8 cellular contexts compared by ENCODE assay signal in genomic region chr10:35335133-35335532, GRCh38. TPM values are rescaled to one million over a fixed set of nuclear protein-coding genes. Genes with fewer than 3 reads are reported as not detected.
DNase-seq lines count a peak whose midpoint lies in the region; ATAC-seq, FAIRE-seq and TF ChIP-seq lines count a peak whose summit lies in the region.

No MANE protein-coding gene starts in this region.

- peak overlapping the region; percentile 82 for H3K4ac ChIP-seq in IMR-90 (ENCODE audit: low read depth, low read length)

- peaks cover 92% of the 10 kb centered on the region for H3K79me2 ChIP-seq in mammary epithelial cell (ENCODE audit: insufficient read depth, low read length)

- H4K8ac ChIP-seq in IMR-90 (ENCODE audit: low read depth in 2 of 2, low read length in 2 of 2) = peak overlapping the region in 1 of 2 experiments; percentile 8; a peak in 2 of 4 replicates

- no peak for ATAC-seq in IMR-90 (ENCODE audit: low read depth)

- H3K56ac ChIP-seq in IMR-90 (ENCODE audit: extremely low read depth, insufficient read depth, low read length) = no peak overlapping the region

- peaks cover 6% of the 10 kb centered on the region for H3K36me3 ChIP-seq in IMR-90 (ENCODE audit: control insufficient read depth, insufficient read depth, low read length)
- no peaks in the 10 kb centered on the region for H3K36me3 ChIP-seq in mammary epithelial cell (ENCODE audit: insufficient read depth, low read length)
- no peaks in the 10 kb centered on the region for H3K36me3 ChIP-seq in muscle layer of duodenum (ENCODE audit: control insufficient read depth in 1 of 2, insufficient read depth in 2 of 2, low read length in 2 of 2)

- POLR2A ChIA-PET in AG04450 (lab: Yijun Ruan, JAX) = no interaction called here
- POLR2A ChIA-PET in IMR-90 (lab: Charles Lee; ENCODE audit: unreplicated experiment) = interaction anchor here (0.6 kb wide), 1 partner anchor 10 kb away, joined by 4 read pairs; no protein-coding TSS in a partner anchor

- intact Hi-C loops in IMR-90 (cut with micrococcal nuclease) = loop anchor here (1.0 to 5.0 kb wide), 4 partner anchors 8 to 212 kb away; no protein-coding TSS in a partner anchor
- intact Hi-C loops in mammary epithelial cell (cut with micrococcal nuclease) = loop anchor here (5.0 to 10.0 kb wide), 2 partner anchors 87 to 210 kb away; partner anchors contain the start of gene CREM

- 0 out of 2 replicates have a peak overlapping the region, but pooled peaks have one; percentile 38 for H4K91ac ChIP-seq in IMR-90 (ENCODE audit: insufficient read depth, low read depth, low read length)

- TF ChIP-seq POLR2A in IMR-90 (IDR thresholded peaks at IDR 0.05; ENCODE audit: low read depth, low read length) = no peak; the same call in 1 of the 2 replicates

- BruUV-seq in IMR-90 (replicated peaks; lab: Mats Ljungman, UMichigan) = no TSS peak
- BruUV-seq in mammary epithelial cell (replicated peaks; lab: Mats Ljungman, UMichigan) = no TSS peak

- H3K4me2 ChIP-seq in IMR-90 (ENCODE audit: low read depth, low read length) (peak overlapping the region; percentile 100), mammary epithelial cell (ENCODE audit: insufficient read depth, low read depth, low read length) (peak overlapping the region; percentile 82)

- H3K4me3 ChIP-seq in AG04450 (ENCODE audit: low read depth, low read length) (peak overlapping the region; percentile 78), IMR-90 (ENCODE audit: insufficient read depth, low read depth, low read length) (peak overlapping the region; percentile 100), mammary epithelial cell (replicated peaks in 1 of 3; ENCODE audit: insufficient read depth in 1 of 3, low read depth in 2 of 3, low read length in 3 of 3) (peak overlapping the region; percentile 87 to 90 (median 88)), muscle layer of duodenum (ENCODE audit: low read depth in 1 of 2, low read length in 2 of 2) (peak overlapping the region; percentile 63 to 81)

- no peak overlapping the region for H2BK20ac ChIP-seq in IMR-90 (ENCODE audit: low read depth, low read length)

- no peak overlapping the region for H2AK9ac ChIP-seq in IMR-90 (replicated peaks; ENCODE audit: low read depth, low read length, poor library complexity)

- FAIRE-seq in frontal cortex (lab: Jason Lieb, UNC) = no peak

- H3K27ac ChIP-seq in AG04450 (ENCODE audit: low read depth, low read length) (no peak overlapping the region), IMR-90 (ENCODE audit: insufficient read depth, low read length) (peak overlapping the region; percentile 98; the same call in 1 of the 2 replicates), mammary epithelial cell (ENCODE audit: insufficient read depth, low read depth, low read length) (peak overlapping the region; percentile 79), muscle layer of duodenum (ENCODE audit: low read length) (peak overlapping the region; percentile 41)

- peak overlapping the region; percentile 5; the same call in 1 of the 2 replicates for H3K18ac ChIP-seq in IMR-90 (ENCODE audit: low read depth, low read length)

- H4K20me1 ChIP-seq in IMR-90 (ENCODE audit: insufficient read depth, low read length) (peaks cover 47% of the 10 kb centered on the region), mammary epithelial cell (ENCODE audit: insufficient read depth, low read length) (no peaks in the 10 kb centered on the region)

- peak overlapping the region; percentile 91 for H2AK5ac ChIP-seq in IMR-90 (ENCODE audit: low read depth, low read length)

- TF ChIP-seq CTCF in AG04450 (IDR thresholded peaks at IDR 0.05; ENCODE audit: low read depth, low read length) = no peak
- TF ChIP-seq CTCF in IMR-90 (conservative IDR thresholded peaks at IDR 0.05; ENCODE audit: low read depth, low read length) = no peak
- TF ChIP-seq CTCF in mammary epithelial cell (conservative IDR thresholded peaks at IDR 0.05 in 1 of 2, IDR thresholded peaks at IDR 0.05 in 1 of 2; ENCODE audit: extremely low read depth in 1 of 2, insufficient read depth in 1 of 2, low read depth in 1 of 2, low read length in 2 of 2) = no peak

- no peaks in the 10 kb centered on the region; the same call in 1 of the 2 replicates for H3K9me3 ChIP-seq in AG04450 (ENCODE audit: control insufficient read depth, insufficient read depth, low read length)
- H3K9me3 ChIP-seq in IMR-90 (ENCODE audit: control insufficient read depth, insufficient read depth, low read length) = no peaks in the 10 kb centered on the region
- H3K9me3 ChIP-seq in mammary epithelial cell (replicated peaks; ENCODE audit: insufficient read depth, low read length) = no peaks in the 10 kb centered on the region
- no peaks in the 10 kb centered on the region for H3K9me3 ChIP-seq in muscle layer of duodenum (ENCODE audit: control insufficient read depth in 1 of 2, low read length in 2 of 2)

- peaks cover 16% of the 10 kb centered on the region for H3K4me1 ChIP-seq in IMR-90 (ENCODE audit: control insufficient read depth, insufficient read depth, low read length)
- H3K4me1 ChIP-seq in mammary epithelial cell (ENCODE audit: insufficient read depth, low read length) = peaks cover 39% of the 10 kb centered on the region
- H3K4me1 ChIP-seq in muscle layer of duodenum (ENCODE audit: control insufficient read depth in 1 of 2, insufficient read depth in 2 of 2, low read length in 2 of 2) = peaks cover 4 to 36% of the 10 kb centered on the region in 2 donors

- H3K79me1 ChIP-seq in IMR-90 (ENCODE audit: low read depth in 1 of 2, low read length in 2 of 2) = peaks cover 31 to 69% of the 10 kb centered on the region in 2 experiments

- H2BK5ac ChIP-seq in IMR-90 (ENCODE audit: low read depth, low read length, poor library complexity, severe bottlenecking) = peak overlapping the region; percentile 92

- DNase-seq in AG04450 (ENCODE audit: low read depth, low spot score) (no peak), IMR-90 (peak; percentile 35), mammary epithelial cell (peak; percentile 46), frontal cortex (ENCODE audit: low spot score in 2 of 2) (no peak), NCI-H1105 (lab: John Stamatoyannopoulos, UW) (no peak)
- no peak for DNase-seq in stimulated activated CD4-positive, alpha-beta T cell treated with anti-CD3 and anti-CD28 coated beads, Interleukin-4, amount 100 ng/mL, for 24 hours
- DNase-seq in activated CD8-positive, alpha-beta memory T cell treated with anti-CD3 and anti-CD28 coated beads for 24 hours = no peak

- no peak for TF ChIP-seq RAD21 in IMR-90 (IDR thresholded peaks at IDR 0.05; ENCODE audit: low read length)

- H3K14ac ChIP-seq in IMR-90 (replicated peaks; ENCODE audit: low read depth, low read length) = peak overlapping the region; percentile 77

- H3K9me1 ChIP-seq in IMR-90 (ENCODE audit: insufficient read depth, low read length) = peaks cover 16% of the 10 kb centered on the region

- H3K27me3 ChIP-seq in AG04450 (ENCODE audit: control insufficient read depth, insufficient read depth, low read length) (no peaks in the 10 kb centered on the region), IMR-90 (ENCODE audit: control insufficient read depth, insufficient read depth, low read length) (no peaks in the 10 kb centered on the region), mammary epithelial cell (ENCODE audit: insufficient read depth, low read length) (no peaks in the 10 kb centered on the region), muscle layer of duodenum (ENCODE audit: low read depth, low read length) (no peaks in the 10 kb centered on the region)

- in situ Hi-C loops in IMR-90 (cut with MboI; ENCODE audit: low sequenced_read_pairs) = no loop called here
- in situ Hi-C loops in mammary epithelial cell (cut with MboI; ENCODE audit: low sequenced_read_pairs in 2 of 2) = no loop called here

- peak overlapping the region; percentile 92; the same call in 1 of the 2 replicates for H4K5ac ChIP-seq in IMR-90 (ENCODE audit: low read depth, low read length)

- peak overlapping the region; percentile 12; the same call in 1 of the 3 replicates for H2BK15ac ChIP-seq in IMR-90 (ENCODE audit: low read depth, low read length)

- CTCF ChIA-PET in AG04450 (lab: Charles Lee) (interaction anchor here (0.8 kb wide), 1 partner anchor 228 kb away, joined by 4 read pairs; no protein-coding TSS in a partner anchor), IMR-90 (lab: Yijun Ruan, JAX) (interaction anchor here (0.6 kb wide), 1 partner anchor 93 kb away, joined by 5 read pairs; no protein-coding TSS in a partner anchor), mammary epithelial cell (lab: Charles Lee; ENCODE audit: low non-redundant PET) (no interaction called here)

- dilution Hi-C loops in IMR-90 (cut with HindIII; ENCODE audit: low sequenced_read_pairs, unreplicated experiment) (no loop called here), mammary epithelial cell (cut with HindIII; ENCODE audit: low sequenced_read_pairs) (no loop called here)

- H2BK120ac ChIP-seq in IMR-90 (ENCODE audit: low read depth, low read length) = no peak overlapping the region; the same call in 1 of the 2 replicates

- peak overlapping the region; percentile 94 for H3K23ac ChIP-seq in IMR-90 (ENCODE audit: low read depth, low read length)

- no CpG with 5 or more reads among the region's 7 CpGs for WGBS in IMR-90 (ENCODE audit: extremely low coverage in 2 of 2, insufficient read length in 1 of 2), 2 experiments
- under 1% methylated on average over 7 of the region's 7 CpGs for WGBS in mammary epithelial cell (ENCODE audit: low coverage, missing lambda C conversion rate)

- no peak overlapping the region for H2AFZ ChIP-seq in IMR-90 (replicated peaks; ENCODE audit: low read length, poor library complexity)
- peak overlapping the region; percentile 66 for H2AFZ ChIP-seq in mammary epithelial cell (ENCODE audit: low read depth, low read length)

- H3K9ac ChIP-seq in IMR-90 (ENCODE audit: low read depth, low read length) (peak overlapping the region; percentile 99), mammary epithelial cell (ENCODE audit: insufficient read depth, low read length) (peak overlapping the region; percentile 86)

TF ChIP-seq in IMR-90, 13 proteins besides CTCF, POLR2A, EP300 and RAD21 (continues in another document):
- TF ChIP-seq MAFK (IDR thresholded peaks at IDR 0.05; ENCODE audit: low read depth, low read length) (no peak), CEBPB (IDR thresholded peaks at IDR 0.05; ENCODE audit: low read depth, low read length) (no peak), BHLHE40 (IDR thresholded peaks at IDR 0.05; ENCODE audit: low read depth, low read length) (no peak), SMC3 (IDR thresholded peaks at IDR 0.05; ENCODE audit: low read depth, low read length) (no peak), NFE2L2 (IDR thresholded peaks at IDR 0.05; ENCODE audit: low read depth, low read length) (no peak), RFX5 (IDR thresholded peaks at IDR 0.05; ENCODE audit: low read depth, low read length) (no peak)

RNA-seq across cellular contexts. Expression of gene CCNY, which starts 1.2 kb away (rescaled TPM):
- 90.2 and 97.3 TPM in 2 replicates for polyA plus RNA-seq in AG04450 (2011; rRNA removed)
- 91.1 and 94.3 TPM in 2 replicates for polyA minus RNA-seq in AG04450 (2011; rRNA and poly(A)+ RNA removed)
- 81.4 and 131 TPM in 2 replicates for total RNA-seq in IMR-90 (2012; rRNA removed)
- polyA plus RNA-seq in IMR-90 (2012; rRNA removed) = 24.8 and 38.0 TPM in 2 replicates
- polyA plus RNA-seq in IMR-90 (2012; cell fraction: cytosol; rRNA removed) = 12.8 and 15.6 TPM in 2 replicates
- 9.9 and 36.3 TPM in 2 replicates for polyA plus RNA-seq in IMR-90 (2012; cell fraction: nucleus; rRNA removed; ENCODE audit: low replicate concordance)
- 10 to 100 TPM; 32.0 to 62.3 TPM for total RNA-seq in mammary epithelial cell
- 55.5 TPM for polyA plus RNA-seq in mammary epithelial cell
- 68.1 TPM for polyA minus RNA-seq in mammary epithelial cell
- total RNA-seq in frontal cortex = 54.6 TPM

Comparison
In these comparisons a context has a peak if more than half of its experiments do, and no peak if none do; other contexts are left out.
1. DNase-seq: peak in IMR-90 (single experiment) and mammary epithelial cell (single experiment); none in AG04450 (single experiment), stimulated activated CD4-positive, alpha-beta T cell treated with anti-CD3 and anti-CD28 coated beads, Interleukin-4, amount 100 ng/mL, for 24 hours (single experiment), frontal cortex (0 of 2), NCI-H1105 (single experiment) and activated CD8-positive, alpha-beta memory T cell treated with anti-CD3 and anti-CD28 coated beads for 24 hours (single experiment).
2. Peak in every context shown above with its lines, with median percentiles within 50 percentile points of each other: H3K4me3 ChIP-seq.